In genomic region chr1:183457449-183457848, GRCh38 we compare ENCODE assay signal across 28 cellular contexts. TPM values are rescaled to one million over a fixed set of nuclear protein-coding genes. Genes with fewer than 3 reads are reported as not detected.
"Had no signal": no experiment of that assay in that cellular context is flagged by ENCODE, and none has a peak within 500 bp of the region (broad histone marks: within the 10 kb centered on the region; RNA-seq: fewer than 3 reads in every experiment).

No MANE protein-coding gene starts in this region.

- DNase-seq: activated CD4-positive, alpha-beta T cell treated with anti-CD3 and anti-CD28 coated beads for 4 hours; activated CD4-positive, alpha-beta T cell treated with anti-CD3 and anti-CD28 coated beads, Interleukin-2, amount 50 U/mL, for 1 hour; activated CD4-positive, alpha-beta T cell treated with anti-CD3 and anti-CD28 coated beads, Interleukin-2, amount 50 U/mL, for 48 hours; activated CD4-positive, CD25-positive, alpha-beta regulatory T cell; activated CD4-positive, CD25-positive, alpha-beta regulatory T cell treated with anti-CD3 and anti-CD28 coated beads, Interleukin-2, amount 50 U/mL, for 72 hours; activated CD8-positive, alpha-beta memory T cell treated with anti-CD3 and anti-CD28 coated beads for 24 hours; activated CD8-positive, alpha-beta T cell treated with anti-CD3 and anti-CD28 coated beads for 36 hours; activated effector memory CD4-positive, alpha-beta T cell treated with Interleukin-2 at 50 U/mL for 16 hours; activated gamma-delta T cell treated with Interleukin-2 at 50 U/mL for 16 hours; activated naive CD4-positive, alpha-beta T cell treated with anti-CD3 and anti-CD28 coated beads, Interleukin-2, amount 50 U/mL, for 16 hours; activated naive CD4-positive, alpha-beta T cell treated with Interleukin-2 at 50 U/mL for 16 hours; activated T-cell treated with anti-CD3 and anti-CD28 coated beads, Interleukin-2, amount 50 U/mL, for 4 hours; amniotic stem cell; anterior cingulate cortex; brain microvascular endothelial cell; cortex of kidney; dermis blood vessel endothelial cell; effector CD4-positive, alpha-beta T cell; effector memory CD8-positive, alpha-beta T cell; erythroblast; foreskin keratinocyte; gastrocnemius medialis; glutamatergic neuron; T-helper 2 cell had no signal

- H3K27me3 ChIP-seq: brain microvascular endothelial cell, foreskin keratinocyte, gastrocnemius medialis had no signal

- H3K36me3 ChIP-seq: brain microvascular endothelial cell, esophagus muscularis mucosa, gastrocnemius medialis had no signal

- H3K27ac ChIP-seq: brain microvascular endothelial cell, esophagus muscularis mucosa, foreskin keratinocyte, gastrocnemius medialis had no signal

- ATAC-seq: activated CD8-positive, alpha-beta T cell treated with anti-CD3 and anti-CD28 coated beads for 36 hours; activated T-cell treated with anti-CD3 and anti-CD28 coated beads, Interleukin-2, amount 50 U/mL, for 4 hours; activated T-helper 17 cell treated with anti-CD3 and anti-CD28 coated beads, Interleukin-2, amount 50 U/mL, for 72 hours; effector memory CD8-positive, alpha-beta T cell; foreskin keratinocyte; gastrocnemius medialis had no signal

- H3K4me1 Mint-ChIP-seq: activated T-helper 17 cell treated with anti-CD3 and anti-CD28 coated beads, Interleukin-2, amount 50 U/mL, for 72 hours; central memory CD8-positive, alpha-beta T cell had no signal

- H3K9me3 ChIP-seq: esophagus muscularis mucosa, gastrocnemius medialis had no signal

- H3K27ac Mint-ChIP-seq: activated CD8-positive, alpha-beta T cell treated with anti-CD3 and anti-CD28 coated beads for 36 hours; activated naive CD8-positive, alpha-beta T cell; activated T-helper 17 cell treated with anti-CD3 and anti-CD28 coated beads, Interleukin-2, amount 50 U/mL, for 72 hours; effector memory CD8-positive, alpha-beta T cell had no signal

- H3K36me3 Mint-ChIP-seq: activated naive CD8-positive, alpha-beta T cell had no signal

- H3K9me3 Mint-ChIP-seq: activated CD8-positive, alpha-beta T cell treated with anti-CD3 and anti-CD28 coated beads for 36 hours; activated T-cell treated with anti-CD3 and anti-CD28 coated beads, Interleukin-2, amount 50 U/mL, for 4 hours; activated T-helper 17 cell treated with anti-CD3 and anti-CD28 coated beads, Interleukin-2, amount 50 U/mL, for 72 hours; central memory CD8-positive, alpha-beta T cell; effector memory CD8-positive, alpha-beta T cell had no signal

- H3K4me3 Mint-ChIP-seq: activated CD8-positive, alpha-beta T cell treated with anti-CD3 and anti-CD28 coated beads for 36 hours; activated naive CD8-positive, alpha-beta T cell; activated T-cell treated with anti-CD3 and anti-CD28 coated beads, Interleukin-2, amount 50 U/mL, for 4 hours; activated T-helper 17 cell treated with anti-CD3 and anti-CD28 coated beads, Interleukin-2, amount 50 U/mL, for 72 hours; central memory CD8-positive, alpha-beta T cell; effector memory CD8-positive, alpha-beta T cell had no signal

- H3K4me1 ChIP-seq: gastrocnemius medialis had no signal

- H3K4me3 ChIP-seq: esophagus muscularis mucosa, gastrocnemius medialis had no signal

RNA-seq across cellular contexts. Expression of gene NMNAT2, which starts 39.3 kb away (rescaled TPM):
- total RNA-seq: activated CD8-positive, alpha-beta T cell treated with anti-CD3 and anti-CD28 coated beads for 36 hours; activated T-cell treated with anti-CD3 and anti-CD28 coated beads, Interleukin-2, amount 50 U/mL, for 4 hours; activated T-helper 17 cell treated with anti-CD3 and anti-CD28 coated beads, Interleukin-2, amount 50 U/mL, for 72 hours had no signal
